ENCODE assay signal across 1 cellular context in the genomic region with DNA sequence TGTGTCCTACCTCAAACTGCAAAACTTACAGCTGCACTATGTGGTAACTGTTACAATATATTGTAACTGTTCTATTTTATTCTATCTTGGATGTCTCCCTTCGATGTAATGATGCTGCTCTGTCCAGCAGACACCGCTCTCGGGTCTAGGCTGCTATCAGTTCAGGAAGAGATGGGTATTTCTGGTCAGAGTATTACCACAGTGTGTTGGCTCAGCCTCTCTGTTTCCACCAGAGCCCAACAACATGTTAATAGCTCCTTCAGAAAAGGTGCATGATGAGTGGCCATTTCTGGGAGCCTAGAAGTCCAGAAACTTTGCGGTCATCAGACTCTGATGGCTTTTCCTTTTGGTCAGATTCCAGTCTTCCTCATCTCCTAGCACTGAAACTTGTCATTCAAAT.
TF ChIP-seq lines count a peak whose summit lies in the region.

No MANE protein-coding gene starts in this region.

TF ChIP-seq in liver, 16 proteins besides CTCF, POLR2A, EP300 and RAD21 (continued from another document):
- TF ChIP-seq, protein P1, sequence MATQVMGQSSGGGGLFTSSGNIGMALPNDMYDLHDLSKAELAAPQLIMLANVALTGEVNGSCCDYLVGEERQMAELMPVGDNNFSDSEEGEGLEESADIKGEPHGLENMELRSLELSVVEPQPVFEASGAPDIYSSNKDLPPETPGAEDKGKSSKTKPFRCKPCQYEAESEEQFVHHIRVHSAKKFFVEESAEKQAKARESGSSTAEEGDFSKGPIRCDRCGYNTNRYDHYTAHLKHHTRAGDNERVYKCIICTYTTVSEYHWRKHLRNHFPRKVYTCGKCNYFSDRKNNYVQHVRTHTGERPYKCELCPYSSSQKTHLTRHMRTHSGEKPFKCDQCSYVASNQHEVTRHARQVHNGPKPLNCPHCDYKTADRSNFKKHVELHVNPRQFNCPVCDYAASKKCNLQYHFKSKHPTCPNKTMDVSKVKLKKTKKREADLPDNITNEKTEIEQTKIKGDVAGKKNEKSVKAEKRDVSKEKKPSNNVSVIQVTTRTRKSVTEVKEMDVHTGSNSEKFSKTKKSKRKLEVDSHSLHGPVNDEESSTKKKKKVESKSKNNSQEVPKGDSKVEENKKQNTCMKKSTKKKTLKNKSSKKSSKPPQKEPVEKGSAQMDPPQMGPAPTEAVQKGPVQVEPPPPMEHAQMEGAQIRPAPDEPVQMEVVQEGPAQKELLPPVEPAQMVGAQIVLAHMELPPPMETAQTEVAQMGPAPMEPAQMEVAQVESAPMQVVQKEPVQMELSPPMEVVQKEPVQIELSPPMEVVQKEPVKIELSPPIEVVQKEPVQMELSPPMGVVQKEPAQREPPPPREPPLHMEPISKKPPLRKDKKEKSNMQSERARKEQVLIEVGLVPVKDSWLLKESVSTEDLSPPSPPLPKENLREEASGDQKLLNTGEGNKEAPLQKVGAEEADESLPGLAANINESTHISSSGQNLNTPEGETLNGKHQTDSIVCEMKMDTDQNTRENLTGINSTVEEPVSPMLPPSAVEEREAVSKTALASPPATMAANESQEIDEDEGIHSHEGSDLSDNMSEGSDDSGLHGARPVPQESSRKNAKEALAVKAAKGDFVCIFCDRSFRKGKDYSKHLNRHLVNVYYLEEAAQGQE (IDR thresholded peaks at IDR 0.05): no peak
- TF ChIP-seq, protein P2, sequence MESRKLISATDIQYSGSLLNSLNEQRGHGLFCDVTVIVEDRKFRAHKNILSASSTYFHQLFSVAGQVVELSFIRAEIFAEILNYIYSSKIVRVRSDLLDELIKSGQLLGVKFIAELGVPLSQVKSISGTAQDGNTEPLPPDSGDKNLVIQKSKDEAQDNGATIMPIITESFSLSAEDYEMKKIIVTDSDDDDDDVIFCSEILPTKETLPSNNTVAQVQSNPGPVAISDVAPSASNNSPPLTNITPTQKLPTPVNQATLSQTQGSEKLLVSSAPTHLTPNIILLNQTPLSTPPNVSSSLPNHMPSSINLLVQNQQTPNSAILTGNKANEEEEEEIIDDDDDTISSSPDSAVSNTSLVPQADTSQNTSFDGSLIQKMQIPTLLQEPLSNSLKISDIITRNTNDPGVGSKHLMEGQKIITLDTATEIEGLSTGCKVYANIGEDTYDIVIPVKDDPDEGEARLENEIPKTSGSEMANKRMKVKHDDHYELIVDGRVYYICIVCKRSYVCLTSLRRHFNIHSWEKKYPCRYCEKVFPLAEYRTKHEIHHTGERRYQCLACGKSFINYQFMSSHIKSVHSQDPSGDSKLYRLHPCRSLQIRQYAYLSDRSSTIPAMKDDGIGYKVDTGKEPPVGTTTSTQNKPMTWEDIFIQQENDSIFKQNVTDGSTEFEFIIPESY (IDR thresholded peaks at IDR 0.05): no peak
